1 cellular context compared by ENCODE assay signal in the genomic region with DNA sequence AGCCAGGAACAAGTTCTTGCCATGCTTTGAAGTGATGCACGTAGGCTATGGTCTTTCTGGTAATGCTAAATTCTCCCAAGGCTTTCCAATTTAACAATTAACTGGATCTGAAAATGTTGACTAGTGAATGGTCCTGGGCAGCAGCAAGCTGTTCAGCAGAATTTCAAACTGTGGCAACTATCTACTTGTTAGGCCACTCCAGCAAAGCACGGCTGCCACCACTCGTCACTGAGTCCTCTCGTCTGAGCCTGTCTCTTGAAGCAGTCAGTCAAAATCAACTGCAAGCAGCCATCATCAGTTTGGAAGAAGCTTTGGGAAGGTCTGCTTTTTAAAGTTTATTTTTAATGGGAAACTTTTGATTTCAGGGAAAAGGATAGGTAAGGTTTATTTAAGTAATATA.
TF ChIP-seq lines count a peak whose summit lies in the region.

No MANE protein-coding gene starts in this region.

TF ChIP-seq in WTC11, 78 proteins besides CTCF, POLR2A, EP300 and RAD21 (continued from another document):
- TF ChIP-seq SOX15 (CRISPR knock-in tag; IDR thresholded peaks at IDR 0.05): no peak
